ENCODE assay signal across 1 cellular context in the genomic region with DNA sequence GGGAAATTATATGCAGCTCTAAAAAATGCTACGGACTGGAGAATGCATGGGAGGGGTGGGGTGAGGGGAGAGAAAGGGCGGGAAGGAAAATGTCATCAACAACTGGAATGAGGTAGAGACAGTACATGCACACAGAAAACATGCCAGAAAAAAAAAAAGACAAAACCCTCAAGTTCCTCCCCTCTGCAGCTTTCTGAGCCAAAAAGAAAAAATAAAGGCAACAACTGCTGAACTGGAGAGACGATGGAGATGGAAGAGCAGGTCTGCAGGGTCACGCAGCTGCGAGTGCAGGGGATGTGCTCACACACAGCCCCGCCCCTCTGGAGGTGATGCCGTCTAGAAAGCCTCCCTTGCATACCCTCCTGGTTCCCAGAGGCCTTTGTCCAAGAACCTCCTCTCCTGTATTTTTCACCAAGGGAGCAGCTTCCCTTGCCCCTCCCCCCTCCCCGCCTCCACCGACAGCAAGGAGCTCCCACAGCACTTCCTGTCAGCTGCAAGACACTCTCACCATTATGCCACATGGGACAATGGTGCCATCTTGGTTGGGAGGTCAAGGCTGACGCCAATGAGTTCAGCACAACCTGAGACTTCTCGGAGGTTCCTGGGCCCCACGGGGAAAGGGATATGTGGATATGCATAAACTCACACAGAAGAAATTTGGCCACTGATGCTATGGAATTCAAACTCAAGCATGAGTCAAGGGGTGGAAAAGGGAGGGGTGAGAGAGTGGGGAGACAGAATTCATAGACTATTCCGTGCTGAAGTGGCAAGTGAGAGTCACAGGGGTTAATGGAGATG.
TF ChIP-seq lines count a peak whose summit lies in the region.

No MANE protein-coding gene starts in this region.

TF ChIP-seq in GM23338, 12 proteins besides CTCF, POLR2A, EP300 and RAD21 (continued from another document):
- TF ChIP-seq, protein P1, sequence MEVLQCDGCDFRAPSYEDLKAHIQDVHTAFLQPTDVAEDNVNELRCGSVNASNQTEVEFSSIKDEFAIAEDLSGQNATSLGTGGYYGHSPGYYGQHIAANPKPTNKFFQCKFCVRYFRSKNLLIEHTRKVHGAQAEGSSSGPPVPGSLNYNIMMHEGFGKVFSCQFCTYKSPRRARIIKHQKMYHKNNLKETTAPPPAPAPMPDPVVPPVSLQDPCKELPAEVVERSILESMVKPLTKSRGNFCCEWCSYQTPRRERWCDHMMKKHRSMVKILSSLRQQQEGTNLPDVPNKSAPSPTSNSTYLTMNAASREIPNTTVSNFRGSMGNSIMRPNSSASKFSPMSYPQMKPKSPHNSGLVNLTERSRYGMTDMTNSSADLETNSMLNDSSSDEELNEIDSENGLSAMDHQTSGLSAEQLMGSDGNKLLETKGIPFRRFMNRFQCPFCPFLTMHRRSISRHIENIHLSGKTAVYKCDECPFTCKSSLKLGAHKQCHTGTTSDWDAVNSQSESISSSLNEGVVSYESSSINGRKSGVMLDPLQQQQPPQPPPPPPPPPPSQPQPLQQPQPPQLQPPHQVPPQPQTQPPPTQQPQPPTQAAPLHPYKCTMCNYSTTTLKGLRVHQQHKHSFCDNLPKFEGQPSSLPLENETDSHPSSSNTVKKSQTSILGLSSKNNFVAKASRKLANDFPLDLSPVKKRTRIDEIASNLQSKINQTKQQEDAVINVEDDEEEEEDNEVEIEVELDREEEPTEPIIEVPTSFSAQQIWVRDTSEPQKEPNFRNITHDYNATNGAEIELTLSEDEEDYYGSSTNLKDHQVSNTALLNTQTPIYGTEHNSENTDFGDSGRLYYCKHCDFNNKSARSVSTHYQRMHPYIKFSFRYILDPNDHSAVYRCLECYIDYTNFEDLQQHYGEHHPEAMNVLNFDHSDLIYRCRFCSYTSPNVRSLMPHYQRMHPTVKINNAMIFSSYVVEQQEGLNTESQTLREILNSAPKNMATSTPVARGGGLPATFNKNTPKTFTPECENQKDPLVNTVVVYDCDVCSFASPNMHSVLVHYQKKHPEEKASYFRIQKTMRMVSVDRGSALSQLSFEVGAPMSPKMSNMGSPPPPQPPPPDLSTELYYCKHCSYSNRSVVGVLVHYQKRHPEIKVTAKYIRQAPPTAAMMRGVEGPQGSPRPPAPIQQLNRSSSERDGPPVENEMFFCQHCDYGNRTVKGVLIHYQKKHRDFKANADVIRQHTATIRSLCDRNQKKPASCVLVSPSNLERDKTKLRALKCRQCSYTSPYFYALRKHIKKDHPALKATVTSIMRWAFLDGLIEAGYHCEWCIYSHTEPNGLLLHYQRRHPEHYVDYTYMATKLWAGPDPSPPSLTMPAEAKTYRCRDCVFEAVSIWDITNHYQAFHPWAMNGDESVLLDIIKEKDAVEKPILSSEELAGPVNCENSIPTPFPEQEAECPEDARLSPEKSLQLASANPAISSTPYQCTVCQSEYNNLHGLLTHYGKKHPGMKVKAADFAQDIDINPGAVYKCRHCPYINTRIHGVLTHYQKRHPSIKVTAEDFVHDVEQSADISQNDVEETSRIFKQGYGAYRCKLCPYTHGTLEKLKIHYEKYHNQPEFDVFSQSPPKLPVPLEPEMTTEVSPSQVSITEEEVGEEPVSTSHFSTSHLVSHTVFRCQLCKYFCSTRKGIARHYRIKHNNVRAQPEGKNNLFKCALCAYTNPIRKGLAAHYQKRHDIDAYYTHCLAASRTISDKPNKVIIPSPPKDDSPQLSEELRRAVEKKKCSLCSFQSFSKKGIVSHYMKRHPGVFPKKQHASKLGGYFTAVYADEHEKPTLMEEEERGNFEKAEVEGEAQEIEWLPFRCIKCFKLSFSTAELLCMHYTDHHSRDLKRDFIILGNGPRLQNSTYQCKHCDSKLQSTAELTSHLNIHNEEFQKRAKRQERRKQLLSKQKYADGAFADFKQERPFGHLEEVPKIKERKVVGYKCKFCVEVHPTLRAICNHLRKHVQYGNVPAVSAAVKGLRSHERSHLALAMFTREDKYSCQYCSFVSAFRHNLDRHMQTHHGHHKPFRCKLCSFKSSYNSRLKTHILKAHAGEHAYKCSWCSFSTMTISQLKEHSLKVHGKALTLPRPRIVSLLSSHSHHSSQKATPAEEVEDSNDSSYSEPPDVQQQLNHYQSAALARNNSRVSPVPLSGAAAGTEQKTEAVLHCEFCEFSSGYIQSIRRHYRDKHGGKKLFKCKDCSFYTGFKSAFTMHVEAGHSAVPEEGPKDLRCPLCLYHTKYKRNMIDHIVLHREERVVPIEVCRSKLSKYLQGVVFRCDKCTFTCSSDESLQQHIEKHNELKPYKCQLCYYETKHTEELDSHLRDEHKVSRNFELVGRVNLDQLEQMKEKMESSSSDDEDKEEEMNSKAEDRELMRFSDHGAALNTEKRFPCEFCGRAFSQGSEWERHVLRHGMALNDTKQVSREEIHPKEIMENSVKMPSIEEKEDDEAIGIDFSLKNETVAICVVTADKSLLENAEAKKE (CRISPR knock-in tag; IDR thresholded peaks at IDR 0.05), result no peak
- TF ChIP-seq ZNF331 (CRISPR knock-in tag; IDR thresholded peaks at IDR 0.05; ENCODE audit: low read depth) (no peak), CREB1 (CRISPR knock-in tag; IDR thresholded peaks at IDR 0.05; ENCODE audit: low read depth) (no peak), NANOG (IDR thresholded peaks at IDR 0.05; ENCODE audit: borderline replicate concordance) (no peak), ZNF114 (CRISPR knock-in tag; IDR thresholded peaks at IDR 0.05) (no peak), STAT1 (IDR thresholded peaks at IDR 0.05; ENCODE audit: unreplicated experiment) (no peak), POLR2AphosphoS5 (IDR thresholded peaks at IDR 0.05; ENCODE audit: low read depth) (no peak), EZH2phosphoT487 (IDR thresholded peaks at IDR 0.05; ENCODE audit: unreplicated experiment) (no peak)
- TF ChIP-seq, protein P2, sequence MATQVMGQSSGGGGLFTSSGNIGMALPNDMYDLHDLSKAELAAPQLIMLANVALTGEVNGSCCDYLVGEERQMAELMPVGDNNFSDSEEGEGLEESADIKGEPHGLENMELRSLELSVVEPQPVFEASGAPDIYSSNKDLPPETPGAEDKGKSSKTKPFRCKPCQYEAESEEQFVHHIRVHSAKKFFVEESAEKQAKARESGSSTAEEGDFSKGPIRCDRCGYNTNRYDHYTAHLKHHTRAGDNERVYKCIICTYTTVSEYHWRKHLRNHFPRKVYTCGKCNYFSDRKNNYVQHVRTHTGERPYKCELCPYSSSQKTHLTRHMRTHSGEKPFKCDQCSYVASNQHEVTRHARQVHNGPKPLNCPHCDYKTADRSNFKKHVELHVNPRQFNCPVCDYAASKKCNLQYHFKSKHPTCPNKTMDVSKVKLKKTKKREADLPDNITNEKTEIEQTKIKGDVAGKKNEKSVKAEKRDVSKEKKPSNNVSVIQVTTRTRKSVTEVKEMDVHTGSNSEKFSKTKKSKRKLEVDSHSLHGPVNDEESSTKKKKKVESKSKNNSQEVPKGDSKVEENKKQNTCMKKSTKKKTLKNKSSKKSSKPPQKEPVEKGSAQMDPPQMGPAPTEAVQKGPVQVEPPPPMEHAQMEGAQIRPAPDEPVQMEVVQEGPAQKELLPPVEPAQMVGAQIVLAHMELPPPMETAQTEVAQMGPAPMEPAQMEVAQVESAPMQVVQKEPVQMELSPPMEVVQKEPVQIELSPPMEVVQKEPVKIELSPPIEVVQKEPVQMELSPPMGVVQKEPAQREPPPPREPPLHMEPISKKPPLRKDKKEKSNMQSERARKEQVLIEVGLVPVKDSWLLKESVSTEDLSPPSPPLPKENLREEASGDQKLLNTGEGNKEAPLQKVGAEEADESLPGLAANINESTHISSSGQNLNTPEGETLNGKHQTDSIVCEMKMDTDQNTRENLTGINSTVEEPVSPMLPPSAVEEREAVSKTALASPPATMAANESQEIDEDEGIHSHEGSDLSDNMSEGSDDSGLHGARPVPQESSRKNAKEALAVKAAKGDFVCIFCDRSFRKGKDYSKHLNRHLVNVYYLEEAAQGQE (IDR thresholded peaks at IDR 0.05; ENCODE audit: unreplicated experiment), result no peak
- TF ChIP-seq, protein P3, sequence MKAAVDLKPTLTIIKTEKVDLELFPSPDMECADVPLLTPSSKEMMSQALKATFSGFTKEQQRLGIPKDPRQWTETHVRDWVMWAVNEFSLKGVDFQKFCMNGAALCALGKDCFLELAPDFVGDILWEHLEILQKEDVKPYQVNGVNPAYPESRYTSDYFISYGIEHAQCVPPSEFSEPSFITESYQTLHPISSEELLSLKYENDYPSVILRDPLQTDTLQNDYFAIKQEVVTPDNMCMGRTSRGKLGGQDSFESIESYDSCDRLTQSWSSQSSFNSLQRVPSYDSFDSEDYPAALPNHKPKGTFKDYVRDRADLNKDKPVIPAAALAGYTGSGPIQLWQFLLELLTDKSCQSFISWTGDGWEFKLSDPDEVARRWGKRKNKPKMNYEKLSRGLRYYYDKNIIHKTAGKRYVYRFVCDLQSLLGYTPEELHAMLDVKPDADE (IDR thresholded peaks at IDR 0.05), result no peak
